In the genomic region with DNA sequence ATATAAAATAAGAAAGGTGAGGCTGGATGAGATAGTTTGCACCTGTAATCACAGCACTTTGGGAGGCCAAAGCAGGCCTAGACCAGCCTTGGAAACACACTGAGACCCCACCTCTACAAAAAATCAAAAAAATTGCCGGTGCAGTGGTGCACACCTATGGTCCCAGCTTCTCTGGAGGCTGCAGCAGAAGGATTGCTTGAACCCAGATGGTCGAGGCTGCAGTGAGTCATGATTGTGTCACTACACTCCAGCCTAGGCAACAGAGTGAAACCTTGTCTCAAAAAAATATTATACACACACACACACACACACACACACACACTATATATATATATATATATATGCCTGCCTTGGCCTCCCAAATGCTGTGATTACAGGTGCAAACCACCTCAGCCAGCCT, we compare ENCODE assay signal across 14 cellular contexts. TPM values are rescaled to one million over a fixed set of nuclear protein-coding genes. Genes with fewer than 3 reads are reported as not detected.
DNase-seq lines count a peak whose midpoint lies in the region; ATAC-seq, FAIRE-seq and TF ChIP-seq lines count a peak whose summit lies in the region.
"Had no signal": no experiment of that assay in that cellular context is flagged by ENCODE, and none has a peak within 500 bp of the region (broad histone marks: within the 10 kb centered on the region; RNA-seq: fewer than 3 reads in every experiment).

No MANE protein-coding gene starts in this region.

- H3K4me1 ChIP-seq in left ventricle myocardium inferior (peaks cover 66% of the 10 kb centered on the region), adipocyte (ENCODE audit: control insufficient read depth, insufficient read depth, low read length) (peaks cover 29% of the 10 kb centered on the region), kidney (ENCODE audit: control insufficient read depth in 1 of 2, insufficient read depth in 1 of 2, low read depth in 1 of 2, low read length in 2 of 2) (peaks cover 7 to 10% of the 10 kb centered on the region in 2 donors)

- H3K4me3 ChIP-seq in left ventricle myocardium inferior = peak overlapping the region; percentile 86
- H3K4me3 ChIP-seq in adipocyte (ENCODE audit: low read length) = peak overlapping the region; percentile 87
- peak overlapping the region; percentile 29 to 71 for H3K4me3 ChIP-seq in kidney (ENCODE audit: low read length in 2 of 2)

- H3K36me3 ChIP-seq in left ventricle myocardium inferior (no peaks in the 10 kb centered on the region), adipocyte (ENCODE audit: control insufficient read depth, insufficient read depth, low read length, severe bottlenecking) (no peaks in the 10 kb centered on the region), kidney (ENCODE audit: control insufficient read depth in 1 of 2, insufficient read depth in 2 of 2, low read length in 2 of 2) (no peaks in the 10 kb centered on the region)

- intact Hi-C loops in left ventricle myocardium inferior (cut with micrococcal nuclease) (no loop called here), cardiac septum (cut with DNase I) (loop anchor here (5.0 kb wide), 2 partner anchors 35 to 40 kb away; a partner anchor contains a TSS), kidney (cut with DNase I) (no loop called here)

- no peak overlapping the region for H3K27ac Mint-ChIP-seq in type B pancreatic cell

- H3K4me3 Mint-ChIP-seq in type B pancreatic cell = peak overlapping the region; percentile 92

- FAIRE-seq in kidney (lab: Jason Lieb, UNC) = no peak

- DNase-seq in left ventricle myocardium inferior = no peak
- no peak for DNase-seq in cardiac septum (ENCODE audit: low spot score)
- DNase-seq in adipocyte (ENCODE audit: low read depth) = peak; percentile 8
- DNase-seq in kidney = no peak
- no peak for DNase-seq in type B pancreatic cell (ENCODE audit: extremely low spot score, unreplicated experiment)
- DNase-seq in AG08396 (ENCODE audit: low spot score) = no peak
- DNase-seq: effector CD8-positive, alpha-beta T cell; HFFc6; NCI-H187; occipital lobe had no signal

- no peak for TF ChIP-seq CTCF in left ventricle myocardium inferior (IDR thresholded peaks at IDR 0.05; ENCODE audit: borderline replicate concordance)
- no peak for TF ChIP-seq CTCF in kidney (IDR thresholded peaks at IDR 0.05; ENCODE audit: borderline replicate concordance, extremely low read depth, insufficient read depth)
- no peak for TF ChIP-seq CTCF in type B pancreatic cell (conservative IDR thresholded peaks at IDR 0.05)

- H3K4me1 Mint-ChIP-seq in type B pancreatic cell (ENCODE audit: unreplicated experiment) = peaks cover 26% of the 10 kb centered on the region

- peak overlapping the region; percentile 36 for H3K27ac ChIP-seq in left ventricle myocardium inferior (replicated peaks)
- H3K27ac ChIP-seq in kidney (ENCODE audit: low read depth in 2 of 2, low read length in 2 of 2) = no peak overlapping the region
- H3K27ac ChIP-seq: BLaER1, HL-60 had no signal

- H3K9me3 Mint-ChIP-seq in type B pancreatic cell = no peaks in the 10 kb centered on the region
- H3K9me3 Mint-ChIP-seq: HFFc6 had no signal

- no peaks in the 10 kb centered on the region for H3K27me3 Mint-ChIP-seq in type B pancreatic cell

- H3K9ac ChIP-seq in adipocyte (ENCODE audit: low read length) (no peak overlapping the region), kidney (ENCODE audit: low read length in 2 of 2) (no peak overlapping the region)
- H3K9ac ChIP-seq: BLaER1 had no signal

- ATAC-seq in HG03442 (IDR thresholded peaks at IDR 0.05; ENCODE audit: unreplicated experiment) = no peak
- no peak for ATAC-seq in HG03108 (IDR thresholded peaks at IDR 0.05; ENCODE audit: unreplicated experiment)

- no peaks in the 10 kb centered on the region for H3K27me3 ChIP-seq in left ventricle myocardium inferior (ENCODE audit: low read depth)
- no peaks in the 10 kb centered on the region for H3K27me3 ChIP-seq in adipocyte (replicated peaks; ENCODE audit: control insufficient read depth, insufficient read depth, low read length)

- H3K9me3 ChIP-seq in left ventricle myocardium inferior (replicated peaks) (no peaks in the 10 kb centered on the region), adipocyte (ENCODE audit: control insufficient read depth, low read length) (no peaks in the 10 kb centered on the region), kidney (ENCODE audit: control insufficient read depth in 1 of 2, low read length in 2 of 2) (no peaks in the 10 kb centered on the region)
- H3K9me3 ChIP-seq: BLaER1 had no signal

- H3K36me3 Mint-ChIP-seq in type B pancreatic cell = peaks cover 7% of the 10 kb centered on the region

RNA-seq across cellular contexts. Expression of a gene that starts 1.3 kb away (rescaled TPM):
- total RNA-seq in left ventricle myocardium inferior (13.9 TPM), cardiac septum (12.9 TPM), kidney (27.7 TPM), type B pancreatic cell (ENCODE audit: low replicate concordance) (25.7 and 40.5 TPM in 2 replicates)
- 46.1 TPM for polyA plus RNA-seq in kidney (ENCODE audit: insufficient read depth, low read depth, low replicate concordance)

RNA-seq across cellular contexts. Expression of a gene that starts 36.0 kb away (rescaled TPM):
- 3.9 TPM for total RNA-seq in left ventricle myocardium inferior
- total RNA-seq in cardiac septum = 2.1 TPM
- total RNA-seq in kidney = 1.9 TPM
- 1.5 TPM for polyA plus RNA-seq in kidney (ENCODE audit: insufficient read depth, low read depth, low replicate concordance)
- 4.3 and 7.2 TPM in 2 replicates for total RNA-seq in type B pancreatic cell (ENCODE audit: low replicate concordance)
